1 cellular context compared by ENCODE assay signal in genomic region chr3:10317961-10318350, GRCh38.
TF ChIP-seq lines count a peak whose summit lies in the region.

No MANE protein-coding gene starts in this region.

TF ChIP-seq in K562, 482 proteins besides CTCF, POLR2A, EP300 and RAD21:
- TF ChIP-seq STAT6 (CRISPR knock-in tag; IDR thresholded peaks at IDR 0.05) (no peak), SNRNP70 (optimal IDR thresholded peaks at IDR 0.05; ENCODE audit: low read depth, low read length) (no peak), ZNF24 (IDR thresholded peaks at IDR 0.05) (peak; percentile 86), GTF2E2 (tag; IDR thresholded peaks at IDR 0.05) (no peak), ZNF561 (CRISPR knock-in tag; conservative IDR thresholded peaks at IDR 0.05) (no peak)
